3 cellular contexts compared by ENCODE assay signal in the genomic region with DNA sequence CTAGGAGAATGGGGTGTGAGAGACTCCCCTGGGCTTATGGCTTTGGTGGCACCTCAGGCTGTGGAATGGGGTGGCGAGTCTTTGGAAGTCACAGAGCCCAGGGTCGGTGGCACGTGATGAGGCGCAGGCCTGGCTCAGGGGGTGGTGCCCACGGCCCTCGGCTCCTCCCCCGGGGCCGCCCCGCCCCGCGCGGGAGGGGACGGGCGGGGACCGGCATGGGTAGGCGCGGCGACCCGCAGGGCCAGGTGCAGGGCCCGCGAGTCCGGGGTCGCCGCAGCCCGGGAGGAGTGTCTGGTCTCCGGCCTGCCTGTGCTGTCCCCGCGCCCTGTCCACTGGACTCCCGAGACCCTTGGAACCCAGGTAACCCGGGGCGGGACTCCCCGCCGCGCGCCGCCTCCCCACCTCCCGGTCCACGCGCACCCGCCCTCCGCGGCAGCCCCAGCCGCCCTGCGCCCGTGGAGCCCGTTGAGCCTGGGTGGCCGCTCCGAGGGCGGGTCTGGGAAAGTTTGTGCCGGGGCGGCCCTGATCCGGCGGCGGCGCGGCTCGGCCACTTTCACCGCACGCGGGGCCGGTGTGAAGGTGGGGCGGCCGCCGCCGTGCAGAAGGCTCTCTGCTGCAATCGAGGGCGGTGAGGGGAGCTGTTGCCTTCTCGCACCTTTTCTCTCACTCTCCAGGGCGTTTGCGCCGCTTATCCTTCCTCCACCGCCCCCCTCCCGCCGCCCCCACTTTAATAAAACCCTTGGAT.
A peak's percentile ranks its signal among the peaks of the same experiment; 100 is the strongest.
TF ChIP-seq lines count a peak whose summit lies in the region.

A gene with protein sequence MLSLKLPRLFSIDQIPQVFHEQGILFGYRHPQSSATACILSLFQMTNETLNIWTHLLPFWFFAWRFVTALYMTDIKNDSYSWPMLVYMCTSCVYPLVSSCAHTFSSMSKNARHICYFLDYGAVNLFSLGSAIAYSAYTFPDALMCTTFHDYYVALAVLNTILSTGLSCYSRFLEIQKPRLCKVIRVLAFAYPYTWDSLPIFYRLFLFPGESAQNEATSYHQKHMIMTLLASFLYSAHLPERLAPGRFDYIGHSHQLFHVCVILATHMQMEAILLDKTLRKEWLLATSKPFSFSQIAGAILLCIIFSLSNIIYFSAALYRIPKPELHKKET (plus strand): TSS at position 216 of the 745 bp plus-strand sequence. CDS start 61,169 bp downstream, outside the sequence.

TF ChIP-seq in A549, 52 proteins besides CTCF, POLR2A, EP300 and RAD21 (continued from another document and continues in another):
- TF ChIP-seq, protein P1, sequence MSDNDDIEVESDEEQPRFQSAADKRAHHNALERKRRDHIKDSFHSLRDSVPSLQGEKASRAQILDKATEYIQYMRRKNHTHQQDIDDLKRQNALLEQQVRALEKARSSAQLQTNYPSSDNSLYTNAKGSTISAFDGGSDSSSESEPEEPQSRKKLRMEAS (IDR thresholded peaks at IDR 0.05), result peak; percentile 52
- TF ChIP-seq POLR2AphosphoS2 (conservative IDR thresholded peaks at IDR 0.05; ENCODE audit: low read length) (no peak), FOSL2 (IDR thresholded peaks at IDR 0.05) (no peak), FOSL2 (CRISPR knock-in tag; IDR thresholded peaks at IDR 0.05) (no peak), CBX2 (IDR thresholded peaks at IDR 0.05; ENCODE audit: borderline replicate concordance, low read depth) (no peak), FOXS1 (CRISPR knock-in tag; IDR thresholded peaks at IDR 0.05) (no peak), CHD4 (IDR thresholded peaks at IDR 0.05; ENCODE audit: borderline replicate concordance) (no peak), CBX8 (IDR thresholded peaks at IDR 0.05) (no peak), RFX5 (IDR thresholded peaks at IDR 0.05) (no peak), PHF8 (IDR thresholded peaks at IDR 0.05; ENCODE audit: borderline replicate concordance, low read depth) (peak; percentile 42; the same call in 1 of the 2 replicates), RCOR1 (IDR thresholded peaks at IDR 0.05; ENCODE audit: low read depth, low read length) (no peak), NPAS2 (CRISPR knock-in tag; IDR thresholded peaks at IDR 0.05; ENCODE audit: borderline replicate concordance) (peak; percentile 12; the same call in 1 of the 2 replicates), HOXB13 (CRISPR knock-in tag; IDR thresholded peaks at IDR 0.05; ENCODE audit: low read depth) (no peak), NR3C1 (IDR thresholded peaks at IDR 0.05) (no peak), JUN (IDR thresholded peaks at IDR 0.05) (peak; percentile 42 to 77; a peak in 3 of 5 replicates), KDM1A (IDR thresholded peaks at IDR 0.05; ENCODE audit: low read depth) (no peak)
- TF ChIP-seq, protein P2, sequence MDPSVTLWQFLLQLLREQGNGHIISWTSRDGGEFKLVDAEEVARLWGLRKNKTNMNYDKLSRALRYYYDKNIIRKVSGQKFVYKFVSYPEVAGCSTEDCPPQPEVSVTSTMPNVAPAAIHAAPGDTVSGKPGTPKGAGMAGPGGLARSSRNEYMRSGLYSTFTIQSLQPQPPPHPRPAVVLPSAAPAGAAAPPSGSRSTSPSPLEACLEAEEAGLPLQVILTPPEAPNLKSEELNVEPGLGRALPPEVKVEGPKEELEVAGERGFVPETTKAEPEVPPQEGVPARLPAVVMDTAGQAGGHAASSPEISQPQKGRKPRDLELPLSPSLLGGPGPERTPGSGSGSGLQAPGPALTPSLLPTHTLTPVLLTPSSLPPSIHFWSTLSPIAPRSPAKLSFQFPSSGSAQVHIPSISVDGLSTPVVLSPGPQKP (IDR thresholded peaks at IDR 0.05; ENCODE audit: low read depth, low read length), result no peak
- TF ChIP-seq, protein P3, sequence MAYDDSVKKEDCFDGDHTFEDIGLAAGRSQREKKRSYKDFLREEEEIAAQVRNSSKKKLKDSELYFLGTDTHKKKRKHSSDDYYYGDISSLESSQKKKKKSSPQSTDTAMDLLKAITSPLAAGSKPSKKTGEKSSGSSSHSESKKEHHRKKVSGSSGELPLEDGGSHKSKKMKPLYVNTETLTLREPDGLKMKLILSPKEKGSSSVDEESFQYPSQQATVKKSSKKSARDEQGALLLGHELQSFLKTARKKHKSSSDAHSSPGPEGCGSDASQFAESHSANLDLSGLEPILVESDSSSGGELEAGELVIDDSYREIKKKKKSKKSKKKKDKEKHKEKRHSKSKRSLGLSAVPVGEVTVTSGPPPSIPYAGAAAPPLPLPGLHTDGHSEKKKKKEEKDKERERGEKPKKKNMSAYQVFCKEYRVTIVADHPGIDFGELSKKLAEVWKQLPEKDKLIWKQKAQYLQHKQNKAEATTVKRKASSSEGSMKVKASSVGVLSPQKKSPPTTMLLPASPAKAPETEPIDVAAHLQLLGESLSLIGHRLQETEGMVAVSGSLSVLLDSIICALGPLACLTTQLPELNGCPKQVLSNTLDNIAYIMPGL (CRISPR knock-in tag; IDR thresholded peaks at IDR 0.05; ENCODE audit: borderline replicate concordance), result no peak
- TF ChIP-seq, protein P4, sequence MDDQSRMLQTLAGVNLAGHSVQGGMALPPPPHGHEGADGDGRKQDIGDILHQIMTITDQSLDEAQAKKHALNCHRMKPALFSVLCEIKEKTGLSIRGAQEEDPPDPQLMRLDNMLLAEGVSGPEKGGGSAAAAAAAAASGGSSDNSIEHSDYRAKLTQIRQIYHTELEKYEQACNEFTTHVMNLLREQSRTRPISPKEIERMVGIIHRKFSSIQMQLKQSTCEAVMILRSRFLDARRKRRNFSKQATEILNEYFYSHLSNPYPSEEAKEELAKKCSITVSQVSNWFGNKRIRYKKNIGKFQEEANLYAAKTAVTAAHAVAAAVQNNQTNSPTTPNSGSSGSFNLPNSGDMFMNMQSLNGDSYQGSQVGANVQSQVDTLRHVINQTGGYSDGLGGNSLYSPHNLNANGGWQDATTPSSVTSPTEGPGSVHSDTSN (IDR thresholded peaks at IDR 0.05), result no peak

TF ChIP-seq in GM23338, 12 proteins besides CTCF, POLR2A, EP300 and RAD21 (continued from another document):
- TF ChIP-seq, protein P5, sequence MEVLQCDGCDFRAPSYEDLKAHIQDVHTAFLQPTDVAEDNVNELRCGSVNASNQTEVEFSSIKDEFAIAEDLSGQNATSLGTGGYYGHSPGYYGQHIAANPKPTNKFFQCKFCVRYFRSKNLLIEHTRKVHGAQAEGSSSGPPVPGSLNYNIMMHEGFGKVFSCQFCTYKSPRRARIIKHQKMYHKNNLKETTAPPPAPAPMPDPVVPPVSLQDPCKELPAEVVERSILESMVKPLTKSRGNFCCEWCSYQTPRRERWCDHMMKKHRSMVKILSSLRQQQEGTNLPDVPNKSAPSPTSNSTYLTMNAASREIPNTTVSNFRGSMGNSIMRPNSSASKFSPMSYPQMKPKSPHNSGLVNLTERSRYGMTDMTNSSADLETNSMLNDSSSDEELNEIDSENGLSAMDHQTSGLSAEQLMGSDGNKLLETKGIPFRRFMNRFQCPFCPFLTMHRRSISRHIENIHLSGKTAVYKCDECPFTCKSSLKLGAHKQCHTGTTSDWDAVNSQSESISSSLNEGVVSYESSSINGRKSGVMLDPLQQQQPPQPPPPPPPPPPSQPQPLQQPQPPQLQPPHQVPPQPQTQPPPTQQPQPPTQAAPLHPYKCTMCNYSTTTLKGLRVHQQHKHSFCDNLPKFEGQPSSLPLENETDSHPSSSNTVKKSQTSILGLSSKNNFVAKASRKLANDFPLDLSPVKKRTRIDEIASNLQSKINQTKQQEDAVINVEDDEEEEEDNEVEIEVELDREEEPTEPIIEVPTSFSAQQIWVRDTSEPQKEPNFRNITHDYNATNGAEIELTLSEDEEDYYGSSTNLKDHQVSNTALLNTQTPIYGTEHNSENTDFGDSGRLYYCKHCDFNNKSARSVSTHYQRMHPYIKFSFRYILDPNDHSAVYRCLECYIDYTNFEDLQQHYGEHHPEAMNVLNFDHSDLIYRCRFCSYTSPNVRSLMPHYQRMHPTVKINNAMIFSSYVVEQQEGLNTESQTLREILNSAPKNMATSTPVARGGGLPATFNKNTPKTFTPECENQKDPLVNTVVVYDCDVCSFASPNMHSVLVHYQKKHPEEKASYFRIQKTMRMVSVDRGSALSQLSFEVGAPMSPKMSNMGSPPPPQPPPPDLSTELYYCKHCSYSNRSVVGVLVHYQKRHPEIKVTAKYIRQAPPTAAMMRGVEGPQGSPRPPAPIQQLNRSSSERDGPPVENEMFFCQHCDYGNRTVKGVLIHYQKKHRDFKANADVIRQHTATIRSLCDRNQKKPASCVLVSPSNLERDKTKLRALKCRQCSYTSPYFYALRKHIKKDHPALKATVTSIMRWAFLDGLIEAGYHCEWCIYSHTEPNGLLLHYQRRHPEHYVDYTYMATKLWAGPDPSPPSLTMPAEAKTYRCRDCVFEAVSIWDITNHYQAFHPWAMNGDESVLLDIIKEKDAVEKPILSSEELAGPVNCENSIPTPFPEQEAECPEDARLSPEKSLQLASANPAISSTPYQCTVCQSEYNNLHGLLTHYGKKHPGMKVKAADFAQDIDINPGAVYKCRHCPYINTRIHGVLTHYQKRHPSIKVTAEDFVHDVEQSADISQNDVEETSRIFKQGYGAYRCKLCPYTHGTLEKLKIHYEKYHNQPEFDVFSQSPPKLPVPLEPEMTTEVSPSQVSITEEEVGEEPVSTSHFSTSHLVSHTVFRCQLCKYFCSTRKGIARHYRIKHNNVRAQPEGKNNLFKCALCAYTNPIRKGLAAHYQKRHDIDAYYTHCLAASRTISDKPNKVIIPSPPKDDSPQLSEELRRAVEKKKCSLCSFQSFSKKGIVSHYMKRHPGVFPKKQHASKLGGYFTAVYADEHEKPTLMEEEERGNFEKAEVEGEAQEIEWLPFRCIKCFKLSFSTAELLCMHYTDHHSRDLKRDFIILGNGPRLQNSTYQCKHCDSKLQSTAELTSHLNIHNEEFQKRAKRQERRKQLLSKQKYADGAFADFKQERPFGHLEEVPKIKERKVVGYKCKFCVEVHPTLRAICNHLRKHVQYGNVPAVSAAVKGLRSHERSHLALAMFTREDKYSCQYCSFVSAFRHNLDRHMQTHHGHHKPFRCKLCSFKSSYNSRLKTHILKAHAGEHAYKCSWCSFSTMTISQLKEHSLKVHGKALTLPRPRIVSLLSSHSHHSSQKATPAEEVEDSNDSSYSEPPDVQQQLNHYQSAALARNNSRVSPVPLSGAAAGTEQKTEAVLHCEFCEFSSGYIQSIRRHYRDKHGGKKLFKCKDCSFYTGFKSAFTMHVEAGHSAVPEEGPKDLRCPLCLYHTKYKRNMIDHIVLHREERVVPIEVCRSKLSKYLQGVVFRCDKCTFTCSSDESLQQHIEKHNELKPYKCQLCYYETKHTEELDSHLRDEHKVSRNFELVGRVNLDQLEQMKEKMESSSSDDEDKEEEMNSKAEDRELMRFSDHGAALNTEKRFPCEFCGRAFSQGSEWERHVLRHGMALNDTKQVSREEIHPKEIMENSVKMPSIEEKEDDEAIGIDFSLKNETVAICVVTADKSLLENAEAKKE (CRISPR knock-in tag; IDR thresholded peaks at IDR 0.05), result no peak

TF ChIP-seq in SK-N-SH, 30 proteins besides CTCF, POLR2A, EP300 and RAD21 (continued from another document):
- no peak for TF ChIP-seq RFX5 (IDR thresholded peaks at IDR 0.05; ENCODE audit: low read length)
- TF ChIP-seq, protein P6, sequence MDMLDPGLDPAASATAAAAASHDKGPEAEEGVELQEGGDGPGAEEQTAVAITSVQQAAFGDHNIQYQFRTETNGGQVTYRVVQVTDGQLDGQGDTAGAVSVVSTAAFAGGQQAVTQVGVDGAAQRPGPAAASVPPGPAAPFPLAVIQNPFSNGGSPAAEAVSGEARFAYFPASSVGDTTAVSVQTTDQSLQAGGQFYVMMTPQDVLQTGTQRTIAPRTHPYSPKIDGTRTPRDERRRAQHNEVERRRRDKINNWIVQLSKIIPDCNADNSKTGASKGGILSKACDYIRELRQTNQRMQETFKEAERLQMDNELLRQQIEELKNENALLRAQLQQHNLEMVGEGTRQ (IDR thresholded peaks at IDR 0.05; ENCODE audit: borderline replicate concordance, low read depth, low read length), result peak; percentile 36; the same call in 1 of the 2 replicates
- TF ChIP-seq EZH2phosphoT487 (IDR thresholded peaks at IDR 0.05; ENCODE audit: borderline replicate concordance, low read depth), result no peak
- TF ChIP-seq RCOR1 (IDR thresholded peaks at IDR 0.05; ENCODE audit: low read length), result no peak
- TF ChIP-seq, protein P7, sequence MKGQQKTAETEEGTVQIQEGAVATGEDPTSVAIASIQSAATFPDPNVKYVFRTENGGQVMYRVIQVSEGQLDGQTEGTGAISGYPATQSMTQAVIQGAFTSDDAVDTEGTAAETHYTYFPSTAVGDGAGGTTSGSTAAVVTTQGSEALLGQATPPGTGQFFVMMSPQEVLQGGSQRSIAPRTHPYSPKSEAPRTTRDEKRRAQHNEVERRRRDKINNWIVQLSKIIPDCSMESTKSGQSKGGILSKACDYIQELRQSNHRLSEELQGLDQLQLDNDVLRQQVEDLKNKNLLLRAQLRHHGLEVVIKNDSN (IDR thresholded peaks at IDR 0.05; ENCODE audit: borderline replicate concordance, low read depth), result peak; percentile 83
- no peak for TF ChIP-seq SMC3 (IDR thresholded peaks at IDR 0.05; ENCODE audit: low read depth, low read length)
- TF ChIP-seq NRF1 (IDR thresholded peaks at IDR 0.05; ENCODE audit: low read depth, low read length), result no peak
- peak; percentile 25; the same call in 1 of the 2 replicates for TF ChIP-seq MXI1 (IDR thresholded peaks at IDR 0.05; ENCODE audit: low read depth, low read length)
